In the genomic region with DNA sequence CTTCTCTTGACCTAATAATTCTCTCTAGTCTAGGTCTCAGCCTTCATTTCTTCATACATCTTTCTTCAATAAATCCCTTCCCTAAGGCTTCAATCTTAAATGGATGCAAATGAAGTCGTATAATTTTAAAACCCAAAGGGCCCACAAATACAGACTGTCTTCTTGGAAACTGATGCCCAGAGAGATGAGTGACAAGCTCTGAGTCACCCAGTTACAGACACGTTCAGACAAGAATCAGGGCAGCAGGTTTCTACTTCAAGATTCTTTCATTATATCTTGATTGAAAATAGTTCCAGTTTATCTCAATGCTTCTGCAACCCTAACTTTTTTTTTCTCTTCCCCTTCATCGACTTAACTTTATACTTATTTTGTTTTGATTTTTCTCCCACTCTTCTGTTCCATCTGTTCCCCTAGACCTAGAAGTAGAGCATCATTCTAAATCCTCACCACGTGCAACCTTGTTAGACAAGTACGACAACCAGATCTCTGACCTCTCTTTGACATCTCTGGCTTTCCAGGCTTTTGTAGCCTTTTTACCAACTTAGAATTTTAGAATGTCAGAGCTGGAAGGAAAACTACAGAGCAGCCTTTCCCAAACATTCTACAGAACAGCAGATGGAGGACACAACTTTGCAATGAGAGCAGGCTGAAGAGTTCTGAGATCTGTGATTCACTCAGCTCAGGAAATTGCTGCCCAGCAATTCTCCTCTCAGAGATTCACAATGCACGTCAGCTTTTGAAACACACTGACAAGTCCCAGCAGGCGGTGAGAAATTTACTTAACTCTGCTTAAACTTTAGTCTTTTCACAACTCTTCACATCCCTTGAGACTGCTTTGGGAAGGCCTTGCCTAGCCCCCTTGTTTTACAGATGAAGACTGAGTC, we compare ENCODE assay signal across 13 cellular contexts. TPM values are rescaled to one million over a fixed set of nuclear protein-coding genes. Genes with fewer than 3 reads are reported as not detected.
DNase-seq lines count a peak whose midpoint lies in the region; ATAC-seq, FAIRE-seq and TF ChIP-seq lines count a peak whose summit lies in the region.
"Had no signal": no experiment of that assay in that cellular context is flagged by ENCODE, and none has a peak within 500 bp of the region (broad histone marks: within the 10 kb centered on the region; RNA-seq: fewer than 3 reads in every experiment).

No MANE protein-coding gene starts in this region.

- H3K27me3 Mint-ChIP-seq in HFFc6 (ENCODE audit: insufficient read depth), result peaks cover 3% of the 10 kb centered on the region
- H3K27me3 Mint-ChIP-seq in activated T-helper 2 cell treated with anti-CD3 and anti-CD28 coated beads, Interferon-gamma antibody, Interleukin-2, Interleukin-4, amounts not matched to agents 10 μg/mL and 5 μg/mL and 100 μg/mL, durations not matched to agents 14 hours and 24 hours and 36 hours (ENCODE audit: low read depth), result no peaks in the 10 kb centered on the region

- peak overlapping the region; percentile 1 to 29 (median 22) for H3K4me3 ChIP-seq in keratinocyte (ENCODE audit: control insufficient read depth in 2 of 3, extremely low read depth in 1 of 3, insufficient read depth in 2 of 3, low read depth in 1 of 3, low read length in 3 of 3)
- H3K4me3 ChIP-seq: lower lobe of right lung had no signal

- no peak for TF ChIP-seq CTCF in HFFc6 (IDR thresholded peaks at IDR 0.05)
- no peak for TF ChIP-seq CTCF in keratinocyte (optimal IDR thresholded peaks at IDR 0.05 in 1 of 3, IDR thresholded peaks at IDR 0.05 in 1 of 3, conservative IDR thresholded peaks at IDR 0.05 in 1 of 3; ENCODE audit: extremely low read depth in 1 of 3, insufficient read depth in 2 of 3, low read length in 3 of 3)

- DNase-seq in EL, result peak; percentile 22
- DNase-seq in HFFc6, result no peak
- DNase-seq in activated T-helper 2 cell treated with anti-CD3 and anti-CD28 coated beads, Interferon-gamma antibody, Interleukin-2, Interleukin-4, amounts not matched to agents 10 μg/mL and 5 μg/mL and 100 μg/mL, durations not matched to agents 14 hours and 24 hours and 36 hours (ENCODE audit: low spot score), result no peak
- DNase-seq in keratinocyte (ENCODE audit: low read depth, low spot score), result no peak
- no peak for DNase-seq in central memory CD4-positive, alpha-beta T cell
- DNase-seq in amygdala (lab: John Stamatoyannopoulos, UW), result no peak
- DNase-seq: COR-L47, lower lobe of right lung, NCI-H1694, NCI-H774, SHP77 treated with DMSO at 0.1 percent for 48 hours had no signal

- no peak overlapping the region for H2AFZ ChIP-seq in keratinocyte (ENCODE audit: control insufficient read depth, low read length)

- peak overlapping the region; percentile 17 for H3K27ac Mint-ChIP-seq in HFFc6
- H3K27ac Mint-ChIP-seq in activated T-helper 2 cell treated with anti-CD3 and anti-CD28 coated beads, Interferon-gamma antibody, Interleukin-2, Interleukin-4, amounts not matched to agents 10 μg/mL and 5 μg/mL and 100 μg/mL, durations not matched to agents 14 hours and 24 hours and 36 hours, result peak overlapping the region; percentile 77
- H3K27ac Mint-ChIP-seq: brain had no signal

- H3K4me1 Mint-ChIP-seq in HFFc6 (ENCODE audit: low read depth), result peaks cover 38% of the 10 kb centered on the region
- H3K4me1 Mint-ChIP-seq in activated T-helper 2 cell treated with anti-CD3 and anti-CD28 coated beads, Interferon-gamma antibody, Interleukin-2, Interleukin-4, amounts not matched to agents 10 μg/mL and 5 μg/mL and 100 μg/mL, durations not matched to agents 14 hours and 24 hours and 36 hours (ENCODE audit: low read depth), result peaks cover 23% of the 10 kb centered on the region

- H4K20me1 ChIP-seq in keratinocyte (ENCODE audit: control insufficient read depth, extremely low read depth, insufficient read depth, low read length), result no peaks in the 10 kb centered on the region

- H3K27ac ChIP-seq in keratinocyte (ENCODE audit: control insufficient read depth, insufficient read depth, low read length), result peak overlapping the region; percentile 86
- H3K27ac ChIP-seq: lower lobe of right lung had no signal

- peak; percentile 86 for FAIRE-seq in keratinocyte (lab: Jason Lieb, UNC)

- H3K79me2 ChIP-seq in keratinocyte (ENCODE audit: control insufficient read depth, insufficient read depth, low read length), result no peaks in the 10 kb centered on the region

- dilution Hi-C loops in keratinocyte (cut with MboI; ENCODE audit: extremely low pct_ligation_motif_present, low sequenced_read_pairs), result no loop called here

- H3K9me1 ChIP-seq in keratinocyte (ENCODE audit: control insufficient read depth, extremely low read depth, insufficient read depth, low read length), result no peaks in the 10 kb centered on the region

- no peaks in the 10 kb centered on the region for H3K36me3 ChIP-seq in keratinocyte (ENCODE audit: control insufficient read depth in 2 of 2, extremely low read depth in 1 of 2, insufficient read depth in 2 of 2, low read length in 2 of 2)
- H3K36me3 ChIP-seq: lower lobe of right lung had no signal

- H3K36me3 Mint-ChIP-seq in HFFc6 (ENCODE audit: low read depth), result peaks cover 8% of the 10 kb centered on the region; the same call in 1 of the 2 replicates
- no peaks in the 10 kb centered on the region for H3K36me3 Mint-ChIP-seq in activated T-helper 2 cell treated with anti-CD3 and anti-CD28 coated beads, Interferon-gamma antibody, Interleukin-2, Interleukin-4, amounts not matched to agents 10 μg/mL and 5 μg/mL and 100 μg/mL, durations not matched to agents 14 hours and 24 hours and 36 hours (ENCODE audit: low read depth)
- H3K36me3 Mint-ChIP-seq: brain had no signal

- intact Hi-C loops in activated T-helper 2 cell treated with anti-CD3 and anti-CD28 coated beads, Interferon-gamma antibody, Interleukin-2, Interleukin-4, amounts not matched to agents 10 μg/mL and 5 μg/mL and 100 μg/mL, durations not matched to agents 14 hours and 24 hours and 36 hours (cut with micrococcal nuclease), result loop anchor here (2.0 to 5.0 kb wide), 2 partner anchors 25 to 67 kb away; a partner anchor contains a TSS

- H3K27me3 ChIP-seq in keratinocyte (ENCODE audit: control insufficient read depth, extremely low read depth, insufficient read depth, low read length), result no peaks in the 10 kb centered on the region

- H3K9ac ChIP-seq in keratinocyte (ENCODE audit: control insufficient read depth, extremely low read depth, insufficient read depth, low read length), result peak overlapping the region; percentile 51

- ATAC-seq in HG03571 (IDR thresholded peaks at IDR 0.05; ENCODE audit: unreplicated experiment), result no peak

- peak overlapping the region; percentile 82 for H3K4me2 ChIP-seq in keratinocyte (ENCODE audit: control insufficient read depth, extremely low read depth, insufficient read depth, low read depth, low read length)

- no peaks in the 10 kb centered on the region for H3K9me3 Mint-ChIP-seq in HFFc6
- H3K9me3 Mint-ChIP-seq in activated T-helper 2 cell treated with anti-CD3 and anti-CD28 coated beads, Interferon-gamma antibody, Interleukin-2, Interleukin-4, amounts not matched to agents 10 μg/mL and 5 μg/mL and 100 μg/mL, durations not matched to agents 14 hours and 24 hours and 36 hours, result no peaks in the 10 kb centered on the region
- H3K9me3 Mint-ChIP-seq: brain had no signal

- H3K4me3 Mint-ChIP-seq in HFFc6, result peak overlapping the region; percentile 4; the same call in 1 of the 2 replicates
- H3K4me3 Mint-ChIP-seq in activated T-helper 2 cell treated with anti-CD3 and anti-CD28 coated beads, Interferon-gamma antibody, Interleukin-2, Interleukin-4, amounts not matched to agents 10 μg/mL and 5 μg/mL and 100 μg/mL, durations not matched to agents 14 hours and 24 hours and 36 hours (ENCODE audit: low read depth), result peak overlapping the region; percentile 24
- H3K4me3 Mint-ChIP-seq: brain had no signal

- peaks cover 29% of the 10 kb centered on the region for H3K4me1 ChIP-seq in keratinocyte (ENCODE audit: control insufficient read depth, extremely low read depth, insufficient read depth, low read length)
- H3K4me1 ChIP-seq: lower lobe of right lung had no signal

- no peaks in the 10 kb centered on the region for H3K9me3 ChIP-seq in keratinocyte (ENCODE audit: control insufficient read depth, low read depth, low read length)
- H3K9me3 ChIP-seq: lower lobe of right lung had no signal

RNA-seq across cellular contexts. Expression of a gene that starts 25.3 kb away (rescaled TPM):
- total RNA-seq in HFFc6 (2021; fragmentation: NEBNext Ultra II Directional; extraction: Animal tissue kit (Norgen Biotek cat#: 25700)), result 10 to 100 TPM; 42.1 to 82.6 (median 76.3) TPM
- total RNA-seq in activated T-helper 2 cell treated with anti-CD3 and anti-CD28 coated beads, Interferon-gamma antibody, Interleukin-2, Interleukin-4, amounts not matched to agents 10 μg/mL and 5 μg/mL and 100 μg/mL, durations not matched to agents 14 hours and 24 hours and 36 hours, result 9.6 and 10.0 TPM in 2 replicates
- polyA plus RNA-seq in keratinocyte, result 8.0 to 17.4 TPM (median 13.2 TPM) in 3 replicates
- 0.16 TPM for polyA plus RNA-seq in keratinocyte (2011; ENCODE audit: low read depth)
- polyA plus RNA-seq in keratinocyte (2011; cell fraction: cytosol; rRNA removed), result 3.1 and 6.2 TPM in 2 replicates
- 15.8 and 18.2 TPM in 2 replicates for polyA plus RNA-seq in keratinocyte (2011; cell fraction: nucleus; rRNA removed)
- 1.5 and 11.0 TPM in 2 replicates for polyA plus RNA-seq in keratinocyte (2012; ENCODE audit: low replicate concordance)
- 9.9 to 18.5 TPM (median 16.8 TPM) in 3 replicates for polyA minus RNA-seq in keratinocyte
- 8.1 TPM for polyA minus RNA-seq in keratinocyte (2011; cell fraction: cytosol; rRNA and poly(A)+ RNA removed)
- 19.6 and 27.6 TPM in 2 replicates for polyA minus RNA-seq in keratinocyte (2011; cell fraction: nucleus; rRNA and poly(A)+ RNA removed)
